Comparison of ENCODE assay signal across 28 cellular contexts in the genomic region with DNA sequence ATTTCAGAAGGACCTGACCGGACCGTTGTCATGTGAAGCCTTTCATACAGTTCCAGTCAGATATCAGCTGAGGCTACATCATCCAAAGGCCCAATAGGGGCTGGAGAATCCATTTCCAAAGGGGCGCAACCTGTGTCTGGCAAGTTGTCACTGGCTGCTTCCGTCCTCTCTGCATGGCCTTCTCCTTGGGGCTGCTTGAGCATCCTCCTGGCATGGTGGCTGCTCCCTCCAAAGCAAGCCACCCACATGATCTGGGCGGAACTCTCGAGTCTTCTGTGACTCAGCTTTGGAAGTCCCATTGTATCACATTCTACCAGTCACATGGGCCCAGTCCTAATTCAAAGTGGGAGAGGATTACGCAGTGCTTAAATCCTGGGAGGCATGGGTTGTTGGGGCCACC.
"Had no signal": no experiment of that assay in that cellular context is flagged by ENCODE, and none has a peak within 500 bp of the region (broad histone marks: within the 10 kb centered on the region; RNA-seq: fewer than 3 reads in every experiment).

No MANE protein-coding gene starts in this region.

- H3K27me3 ChIP-seq: brain microvascular endothelial cell, hepatocyte had no signal

- DNase-seq: activated CD4-positive, alpha-beta T cell treated with anti-CD3 and anti-CD28 coated beads for 1 hour; activated CD4-positive, alpha-beta T cell treated with anti-CD3 and anti-CD28 coated beads for 4 hours; activated CD4-positive, alpha-beta T cell treated with anti-CD3 and anti-CD28 coated beads, Interleukin-2, amount 10 ng/mL, durations not matched to agents 7 days and 5 days; activated CD4-positive, alpha-beta T cell treated with anti-CD3 and anti-CD28 coated beads, Interleukin-2, amount 50 U/mL, for 4 hours; activated effector memory CD4-positive, alpha-beta T cell treated with anti-CD3 and anti-CD28 coated beads, Interleukin-2, amount 50 U/mL, for 16 hours; activated naive CD4-positive, alpha-beta T cell treated with anti-CD3 and anti-CD28 coated beads for 36 hours; activated naive CD8-positive, alpha-beta T cell treated with anti-CD3 and anti-CD28 coated beads, Interleukin-2, amount 10 ng/mL, durations not matched to agents 7 days and 5 days; activated T-cell treated with anti-CD3 and anti-CD28 coated beads, Interleukin-2, amount 50 U/mL, for 4 hours; amniotic stem cell; anterior cingulate cortex; brain microvascular endothelial cell; effector CD4-positive, alpha-beta T cell; effector memory CD8-positive, alpha-beta T cell; esophagus squamous epithelium; foreskin melanocyte; heart right ventricle; T-helper 2 cell had no signal

- H3K27me3 Mint-ChIP-seq: activated CD4-positive, alpha-beta T cell treated with anti-CD3 and anti-CD28 coated beads, Interleukin-2, amount 10 ng/mL, durations not matched to agents 7 days and 5 days; activated naive CD8-positive, alpha-beta T cell treated with anti-CD3 and anti-CD28 coated beads, Interleukin-2, amount 10 ng/mL, durations not matched to agents 7 days and 5 days; dendritic cell treated with granulocyte-macrophage colony-stimulating factor and Interleukin-4, amounts not matched to agents 40 ng/mL and 50 ng/mL, for 4 days had no signal

- H3K4me1 Mint-ChIP-seq: activated naive CD4-positive, alpha-beta T cell treated with anti-CD3 and anti-CD28 coated beads, Interleukin-2, amount 50 U/mL, for 24 hours; central memory CD8-positive, alpha-beta T cell; WTC11 had no signal

- H3K27ac ChIP-seq: brain microvascular endothelial cell, coronary artery, dorsolateral prefrontal cortex, epithelial cell of prostate, esophagus squamous epithelium, gastroesophageal sphincter, heart right ventricle, hepatocyte, VCaP had no signal

- H3K36me3 Mint-ChIP-seq: activated naive CD4-positive, alpha-beta T cell treated with anti-CD3 and anti-CD28 coated beads, Interleukin-2, amount 50 U/mL, for 24 hours had no signal

- H3K4me1 ChIP-seq: esophagus squamous epithelium, gastroesophageal sphincter, heart right ventricle had no signal

- H3K27ac Mint-ChIP-seq: activated CD4-positive, alpha-beta T cell treated with anti-CD3 and anti-CD28 coated beads, Interleukin-2, amount 10 ng/mL, durations not matched to agents 7 days and 5 days; activated naive CD4-positive, alpha-beta T cell treated with anti-CD3 and anti-CD28 coated beads for 36 hours; activated naive CD4-positive, alpha-beta T cell treated with anti-CD3 and anti-CD28 coated beads, Interleukin-2, amount 50 U/mL, for 24 hours; activated T-helper 2 cell treated with anti-CD3 and anti-CD28 coated beads, Interferon-gamma antibody, Interleukin-2, Interleukin-4, amounts not matched to agents 10 μg/mL and 5 μg/mL and 100 μg/mL, durations not matched to agents 14 hours and 24 hours and 36 hours; dendritic cell treated with granulocyte-macrophage colony-stimulating factor and Interleukin-4, amounts not matched to agents 40 ng/mL and 50 ng/mL, for 4 days; effector memory CD8-positive, alpha-beta T cell; WTC11 had no signal

- H3K4me3 Mint-ChIP-seq: activated CD4-positive, alpha-beta T cell treated with anti-CD3 and anti-CD28 coated beads, Interleukin-2, amount 10 ng/mL, durations not matched to agents 7 days and 5 days; activated naive CD4-positive, alpha-beta T cell treated with anti-CD3 and anti-CD28 coated beads for 36 hours; activated naive CD4-positive, alpha-beta T cell treated with anti-CD3 and anti-CD28 coated beads, Interleukin-2, amount 50 U/mL, for 24 hours; activated naive CD8-positive, alpha-beta T cell treated with anti-CD3 and anti-CD28 coated beads, Interleukin-2, amount 10 ng/mL, durations not matched to agents 7 days and 5 days; activated T-cell treated with anti-CD3 and anti-CD28 coated beads, Interleukin-2, amount 50 U/mL, for 4 hours; central memory CD8-positive, alpha-beta T cell; dendritic cell treated with granulocyte-macrophage colony-stimulating factor and Interleukin-4, amounts not matched to agents 40 ng/mL and 50 ng/mL, for 4 days; effector memory CD8-positive, alpha-beta T cell; WTC11 had no signal

- H3K9me3 Mint-ChIP-seq: activated CD4-positive, alpha-beta T cell treated with anti-CD3 and anti-CD28 coated beads, Interleukin-2, amount 10 ng/mL, durations not matched to agents 7 days and 5 days; activated naive CD4-positive, alpha-beta T cell treated with anti-CD3 and anti-CD28 coated beads, Interleukin-2, amount 50 U/mL, for 24 hours; activated T-cell treated with anti-CD3 and anti-CD28 coated beads, Interleukin-2, amount 50 U/mL, for 4 hours; activated T-helper 2 cell treated with anti-CD3 and anti-CD28 coated beads, Interferon-gamma antibody, Interleukin-2, Interleukin-4, amounts not matched to agents 10 μg/mL and 5 μg/mL and 100 μg/mL, durations not matched to agents 14 hours and 24 hours and 36 hours; central memory CD8-positive, alpha-beta T cell; dendritic cell treated with granulocyte-macrophage colony-stimulating factor and Interleukin-4, amounts not matched to agents 40 ng/mL and 50 ng/mL, for 4 days; effector memory CD8-positive, alpha-beta T cell had no signal

- H3K36me3 ChIP-seq: brain microvascular endothelial cell, esophagus squamous epithelium, gastroesophageal sphincter, heart right ventricle had no signal

- H3K4me3 ChIP-seq: coronary artery, dorsolateral prefrontal cortex, esophagus squamous epithelium, gastroesophageal sphincter, heart right ventricle, hepatocyte had no signal
